Comparison of ENCODE assay signal across 8 cellular contexts in the genomic region with DNA sequence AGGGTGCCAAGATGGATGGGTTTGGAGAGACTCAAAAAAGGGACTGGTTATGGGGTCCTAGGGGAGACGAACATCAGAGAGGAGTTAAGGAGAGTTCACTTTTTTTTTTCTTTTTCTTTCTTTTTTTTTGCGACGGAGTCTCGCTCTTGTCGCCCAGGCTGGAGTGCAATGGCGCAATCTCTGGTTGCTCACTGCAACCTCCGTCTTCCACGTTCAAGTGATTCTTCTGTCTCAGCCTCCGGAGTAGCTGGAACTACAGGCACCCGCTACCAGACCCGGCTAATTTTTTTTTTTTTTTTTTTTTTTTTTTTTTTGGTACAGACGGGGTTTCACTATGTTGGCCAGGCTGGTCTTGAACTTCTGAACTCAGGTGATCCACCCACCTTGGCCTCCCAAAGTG. TPM values are rescaled to one million over a fixed set of nuclear protein-coding genes. Genes with fewer than 3 reads are reported as not detected.
DNase-seq lines count a peak whose midpoint lies in the region; TF ChIP-seq lines count a peak whose summit lies in the region.

No MANE protein-coding gene starts in this region.

- no peaks in the 10 kb centered on the region for H3K9me2 ChIP-seq in Karpas-422 (replicated peaks; ENCODE audit: insufficient read depth, low read length)

- TF ChIP-seq CTCF in 22Rv1 (IDR thresholded peaks at IDR 0.05): no peak
- TF ChIP-seq CTCF in MCF 10A (IDR thresholded peaks at IDR 0.05; ENCODE audit: unreplicated experiment): no peak
- TF ChIP-seq CTCF in GM10266 (IDR thresholded peaks at IDR 0.05; ENCODE audit: control insufficient read depth, insufficient read depth, low read depth, missing control alignments): no peak

- H3K9me3 ChIP-seq in mucosa of stomach (ENCODE audit: control insufficient read depth, low read length) (no peaks in the 10 kb centered on the region), Karpas-422 (ENCODE audit: low read length) (no peaks in the 10 kb centered on the region)

- H3K4me3 Mint-ChIP-seq in MCF 10A (ENCODE audit: unreplicated experiment): peak overlapping the region; percentile 96

- H3K4me1 Mint-ChIP-seq in MCF 10A (ENCODE audit: insufficient read depth, unreplicated experiment): peaks cover 29% of the 10 kb centered on the region

- no peak overlapping the region for H2AFZ ChIP-seq in Karpas-422 (ENCODE audit: low read length)

- H3K27me3 Mint-ChIP-seq in MCF 10A (ENCODE audit: insufficient read depth, unreplicated experiment): no peaks in the 10 kb centered on the region

- peak overlapping the region; percentile 93 for H3K9ac ChIP-seq in mucosa of stomach (ENCODE audit: low read length)
- no peak overlapping the region for H3K9ac ChIP-seq in Karpas-422 (ENCODE audit: low read length)

- CTCF ChIA-PET in MCF 10A (lab: Yijun Ruan, JAX): interaction anchor here (0.6 to 9.3 kb wide), 6 partner anchors 14 to 75 kb away, joined by 3 to 130 read pairs (median 4); partner anchors contain the start of gene C15orf62

- H4K20me1 ChIP-seq in Karpas-422 (ENCODE audit: insufficient read depth, low read depth, low read length): no peaks in the 10 kb centered on the region

- DNase-seq in HT-29 (ENCODE audit: low spot score) (peak; percentile 41), MCF 10A (ENCODE audit: unreplicated experiment) (peak; percentile 53), Karpas-422 (no peak), GM10266 (ENCODE audit: extremely low spot score) (no peak), GM19238 (ENCODE audit: insufficient read length, low spot score) (no peak)
- DNase-seq in effector CD8-positive, alpha-beta T cell (lab: John Stamatoyannopoulos, UW): no peak

- peak overlapping the region; percentile 82 for H3K27ac Mint-ChIP-seq in MCF 10A (ENCODE audit: low read depth, unreplicated experiment)

- H3K4me3 ChIP-seq in mucosa of stomach (ENCODE audit: low read length) (peak overlapping the region; percentile 80), Karpas-422 (ENCODE audit: low read length) (no peak overlapping the region)

- H3K4me1 ChIP-seq in mucosa of stomach (ENCODE audit: control insufficient read depth, insufficient read depth, low read length): peaks cover 32% of the 10 kb centered on the region
- peaks cover 27% of the 10 kb centered on the region for H3K4me1 ChIP-seq in Karpas-422 (ENCODE audit: low read length)

- H3K36me3 ChIP-seq in mucosa of stomach (ENCODE audit: control insufficient read depth, insufficient read depth, low read length) (no peaks in the 10 kb centered on the region), Karpas-422 (ENCODE audit: insufficient read depth, low read length) (no peaks in the 10 kb centered on the region)

- POLR2A ChIA-PET in MCF 10A (lab: Yijun Ruan, JAX): interaction anchor here (0.7 to 5.5 kb wide), 24 partner anchors 10 to 280 kb away, joined by 3 to 58 read pairs (median 8); partner anchors contain the start of genes C15orf62, CCDC32, DNAJC17 and GCHFR

- H3K4me2 ChIP-seq in Karpas-422 (ENCODE audit: low read depth, low read length, poor library complexity, severe bottlenecking): no peak overlapping the region

- H3K9me3 Mint-ChIP-seq in MCF 10A (ENCODE audit: unreplicated experiment): no peaks in the 10 kb centered on the region

- intact Hi-C loops in MCF 10A (cut with micrococcal nuclease): no loop called here

- H3K27me3 ChIP-seq in mucosa of stomach (ENCODE audit: control insufficient read depth, insufficient read depth, low read length) (no peaks in the 10 kb centered on the region), Karpas-422 (ENCODE audit: low read length) (no peaks in the 10 kb centered on the region)

- no peaks in the 10 kb centered on the region for H3K79me2 ChIP-seq in Karpas-422 (ENCODE audit: low read length)

- BruUV-seq in MCF 10A (replicated peaks; lab: Mats Ljungman, UMichigan): no TSS peak

- H3K27ac ChIP-seq in 22Rv1 (peak overlapping the region; percentile 82), Karpas-422 (ENCODE audit: low read length) (no peak overlapping the region)

- peaks cover 20% of the 10 kb centered on the region for H3K36me3 Mint-ChIP-seq in MCF 10A (ENCODE audit: insufficient read depth, unreplicated experiment)

RNA-seq across cellular contexts. Expression of gene SPINT1, which starts 1.2 kb away (rescaled TPM):
- total RNA-seq in HT-29 (2014; rRNA removed; shearing (Covaris generic)): 481 and 534 TPM in 2 replicates
- total RNA-seq in MCF 10A (2022): 57.9 and 68.6 TPM in 2 replicates
- total RNA-seq in Karpas-422 (2014; rRNA removed; shearing (Covaris generic); ENCODE audit: low replicate concordance): 2.0 and 3.4 TPM in 2 replicates

RNA-seq across cellular contexts. Expression of gene PPP1R14D, which starts 16.5 kb away (rescaled TPM):
- 2.5 and 6.1 TPM in 2 replicates for total RNA-seq in HT-29 (2014; rRNA removed; shearing (Covaris generic))
- total RNA-seq in MCF 10A (2022): not detected in 2 replicates
- not detected in 2 replicates for total RNA-seq in Karpas-422 (2014; rRNA removed; shearing (Covaris generic); ENCODE audit: low replicate concordance)

RNA-seq across cellular contexts. Expression of gene RHOV, which starts 29.0 kb away (rescaled TPM):
- 30.4 and 33.5 TPM in 2 replicates for total RNA-seq in HT-29 (2014; rRNA removed; shearing (Covaris generic))
- 1.2 and 1.7 TPM in 2 replicates for total RNA-seq in MCF 10A (2022)
- total RNA-seq in Karpas-422 (2014; rRNA removed; shearing (Covaris generic); ENCODE audit: low replicate concordance): 0.69 TPM in 1 of 2 replicates, not detected in the other

RNA-seq across cellular contexts. Expression of gene DNAJC17, which starts 37.8 kb away (rescaled TPM):
- 47.9 and 53.5 TPM in 2 replicates for total RNA-seq in HT-29 (2014; rRNA removed; shearing (Covaris generic))
- 55.1 and 58.1 TPM in 2 replicates for total RNA-seq in MCF 10A (2022)
- total RNA-seq in Karpas-422 (2014; rRNA removed; shearing (Covaris generic); ENCODE audit: low replicate concordance): 14.8 and 46.6 TPM in 2 replicates

RNA-seq across cellular contexts. Expression of gene ZFYVE19, which starts 38.1 kb away (rescaled TPM):
- total RNA-seq in HT-29 (2014; rRNA removed; shearing (Covaris generic)): 66.0 and 68.6 TPM in 2 replicates
- 19.2 and 19.9 TPM in 2 replicates for total RNA-seq in MCF 10A (2022)
- 14.5 and 47.5 TPM in 2 replicates for total RNA-seq in Karpas-422 (2014; rRNA removed; shearing (Covaris generic); ENCODE audit: low replicate concordance)

Comparison
In these comparisons a context has a peak if more than half of its experiments do, and no peak if none do; other contexts are left out.
1. DNase-seq: peak in HT-29 (single experiment) and MCF 10A (single experiment); none in Karpas-422 (single experiment), GM10266 (single experiment), effector CD8-positive, alpha-beta T cell (single experiment) and GM19238 (single experiment).
2. RNA of gene SPINT1, which starts 1.2 kb away (total RNA-seq): 481 to 534 TPM in HT-29 and 57.9 to 68.6 TPM in MCF 10A; 2.0 to 3.4 TPM in Karpas-422; every median in the first group is over 10 times any median in the second.
3. RNA of gene RHOV, which starts 29.0 kb away (total RNA-seq): 30.4 to 33.5 TPM in HT-29; 1.2 to 1.7 TPM in MCF 10A and 0.69 TPM in Karpas-422; every median in the first group is over 10 times any median in the second.